Comparison of ENCODE assay signal across 8 cellular contexts in genomic region chr12:4421590-4422031, GRCh38. TPM values are rescaled to one million over a fixed set of nuclear protein-coding genes. Genes with fewer than 3 reads are reported as not detected.
DNase-seq lines count a peak whose midpoint lies in the region; ATAC-seq and TF ChIP-seq lines count a peak whose summit lies in the region.

No MANE protein-coding gene starts in this region.

- H3K4me3 ChIP-seq in GM23248 (no peak overlapping the region), body of pancreas (no peak overlapping the region), uterus (no peak overlapping the region), sigmoid colon (no peak overlapping the region)

- H3K27ac ChIP-seq in GM23248 = no peak overlapping the region
- no peak overlapping the region for H3K27ac ChIP-seq in body of pancreas
- H3K27ac ChIP-seq in uterus = no peak overlapping the region
- H3K27ac ChIP-seq in sigmoid colon = no peak overlapping the region

- H3K79me2 ChIP-seq in GM23248 (ENCODE audit: insufficient read depth) = no peaks in the 10 kb centered on the region

- DNase-seq in COR-L47 (lab: John Stamatoyannopoulos, UW) (peak; percentile 23), GM23248 (peak; percentile 54), NCI-H748 treated with DMSO at 0.1 percent for 48 hours (lab: John Stamatoyannopoulos, UW) (peak; percentile 2), body of pancreas (no peak), left colon (no peak), uterus (no peak), sigmoid colon (no peak)

- peak; percentile 29 to 49 (median 41) for TF ChIP-seq CTCF in body of pancreas (IDR thresholded peaks at IDR 0.05)
- peak in 3 of 4 experiments; percentile 6 to 10 (median 9) for TF ChIP-seq CTCF in uterus (IDR thresholded peaks at IDR 0.05)
- TF ChIP-seq CTCF in sigmoid colon (IDR thresholded peaks at IDR 0.05) = peak in 2 of 4 experiments; percentile 36 to 51

- H4K20me1 ChIP-seq in GM23248 (ENCODE audit: insufficient read depth) = no peaks in the 10 kb centered on the region

- H3K4me2 ChIP-seq in GM23248 (ENCODE audit: unreplicated experiment) = no peak overlapping the region

- H3K9me3 ChIP-seq in GM23248 (ENCODE audit: low read depth) (no peaks in the 10 kb centered on the region), body of pancreas (no peaks in the 10 kb centered on the region), uterus (no peaks in the 10 kb centered on the region), sigmoid colon (no peaks in the 10 kb centered on the region)

- no peaks in the 10 kb centered on the region for H3F3A ChIP-seq in GM23248 (ENCODE audit: insufficient read depth)

- H3K27me3 ChIP-seq in GM23248 (replicated peaks; ENCODE audit: insufficient read depth) (peaks cover 29% of the 10 kb centered on the region), body of pancreas (peaks cover 0 to 3% of the 10 kb centered on the region in 2 donors), uterus (no peaks in the 10 kb centered on the region), sigmoid colon (no peaks in the 10 kb centered on the region)

- TF ChIP-seq EP300 in sigmoid colon (IDR thresholded peaks at IDR 0.05) = no peak

- H3K9me2 ChIP-seq in GM23248 (ENCODE audit: insufficient read depth) = no peaks in the 10 kb centered on the region

- H3K36me3 ChIP-seq in GM23248 (ENCODE audit: low read depth) = no peaks in the 10 kb centered on the region
- H3K36me3 ChIP-seq in body of pancreas (replicated peaks in 1 of 2; ENCODE audit: insufficient read depth in 1 of 2, low read depth in 2 of 2) = no peaks in the 10 kb centered on the region
- H3K36me3 ChIP-seq in uterus = no peaks in the 10 kb centered on the region
- H3K36me3 ChIP-seq in sigmoid colon = no peaks in the 10 kb centered on the region

- 34 to 39% methylated on average over 4 of the region's 4 CpGs for WGBS in GM23248 (ENCODE audit: low coverage in 1 of 2, low lambda C conversion rate in 2 of 2, missing lambda C conversion rate in 2 of 2), 2 experiments
- WGBS in body of pancreas, 2 donors = 27 to 31% methylated on average over 4 of the region's 4 CpGs
- 34 to 41% methylated on average over 4 of the region's 4 CpGs for WGBS in sigmoid colon, 2 donors

- intact Hi-C loops in body of pancreas (cut with DNase I) = no loop called here
- intact Hi-C loops in left colon (cut with DNase I, micrococcal nuclease) = loop anchor here in 1 of 2 donors (5.0 kb wide), 1 partner anchor 106 kb away; no protein-coding TSS in a partner anchor
- intact Hi-C loops in uterus (cut with DNase I; ENCODE audit: low total_unique reads) = no loop called here
- intact Hi-C loops in sigmoid colon (cut with DNase I) = loop anchor here (5.0 kb wide), 1 partner anchor 106 kb away; no protein-coding TSS in a partner anchor

- TF ChIP-seq POLR2A in body of pancreas (IDR thresholded peaks at IDR 0.05) (no peak), uterus (IDR thresholded peaks at IDR 0.05) (no peak), sigmoid colon (IDR thresholded peaks at IDR 0.05) (no peak)

- ATAC-seq in body of pancreas = no peak
- peak; percentile 37 for ATAC-seq in left colon
- ATAC-seq in GM21423 (IDR thresholded peaks at IDR 0.05; ENCODE audit: unreplicated experiment) = no peak

- H3K9ac ChIP-seq in GM23248 = no peak overlapping the region

- H3K4me1 ChIP-seq in GM23248 (ENCODE audit: insufficient read depth) (no peaks in the 10 kb centered on the region), body of pancreas (no peaks in the 10 kb centered on the region), uterus (no peaks in the 10 kb centered on the region), sigmoid colon (peaks cover 0 to 27% (median 20%) of the 10 kb centered on the region in 4 donors)

- no peak overlapping the region for H2AFZ ChIP-seq in GM23248

- in situ Hi-C loops in GM23248 (cut with MboI) = no loop called here

RNA-seq across cellular contexts. Expression of gene FGF6, which starts 24.0 kb away (rescaled TPM):
- not detected in 2 replicates for total RNA-seq in GM23248 (2014; rRNA removed; shearing (Covaris generic))
- polyA plus RNA-seq in GM23248 (2016; fragmentation: Nextera tagmentation; extraction: Ambion mirVana) (not detected in 2 replicates), sigmoid colon (not detected)
- total RNA-seq in body of pancreas (not detected), left colon (not detected), uterus (not detected), sigmoid colon (not detected)

RNA-seq across cellular contexts. Expression of gene FGF23, which starts 42.1 kb away (rescaled TPM):
- total RNA-seq in GM23248 (2014; rRNA removed; shearing (Covaris generic)) = not detected in 2 replicates
- not detected in 2 replicates for polyA plus RNA-seq in GM23248 (2016; fragmentation: Nextera tagmentation; extraction: Ambion mirVana)
- not detected for total RNA-seq in body of pancreas
- total RNA-seq in left colon = not detected
- not detected for total RNA-seq in uterus
- not detected for total RNA-seq in sigmoid colon
- not detected for polyA plus RNA-seq in sigmoid colon

Comparison
In these comparisons a context has a peak if more than half of its experiments do, and no peak if none do; other contexts are left out.
1. DNase-seq: peak in COR-L47 (single experiment), GM23248 (single experiment) and NCI-H748 treated with DMSO at 0.1 percent for 48 hours (single experiment); none in body of pancreas (0 of 4), left colon (0 of 2), uterus (0 of 2) and sigmoid colon (single experiment).